In genomic region chr3:32045091-32045964, GRCh38 we compare ENCODE assay signal across 8 cellular contexts.
DNase-seq lines count a peak whose midpoint lies in the region; ATAC-seq and TF ChIP-seq lines count a peak whose summit lies in the region.

No MANE protein-coding gene starts in this region.

- no peak overlapping the region for H3K4me3 ChIP-seq in WERI-Rb-1 (ENCODE audit: low read depth, low read length)
- H3K4me3 ChIP-seq in hepatocyte: no peak overlapping the region
- H3K4me3 ChIP-seq in subcutaneous abdominal adipose tissue (ENCODE audit: low read depth in 1 of 5, low read length in 5 of 5): peak overlapping the region; percentile 1 to 37 (median 17)

- H3K27me3 ChIP-seq in WERI-Rb-1 (ENCODE audit: insufficient read depth, low read depth, severe bottlenecking) (no peaks in the 10 kb centered on the region), hepatocyte (no peaks in the 10 kb centered on the region), subcutaneous abdominal adipose tissue (ENCODE audit: control insufficient read depth in 5 of 5, insufficient read depth in 4 of 5, low read length in 5 of 5) (no peaks in the 10 kb centered on the region)

- H3K9me3 ChIP-seq in WERI-Rb-1 (ENCODE audit: severe bottlenecking): peaks cover 3% of the 10 kb centered on the region
- peaks cover 8% of the 10 kb centered on the region for H3K9me3 ChIP-seq in hepatocyte (ENCODE audit: low read depth)
- peaks cover 0 to 8% (median 0%) of the 10 kb centered on the region in 5 donors for H3K9me3 ChIP-seq in subcutaneous abdominal adipose tissue (ENCODE audit: control insufficient read depth in 5 of 5, low read length in 5 of 5)

- H3K4me1 ChIP-seq in hepatocyte (ENCODE audit: insufficient read depth) (peaks cover 15% of the 10 kb centered on the region), subcutaneous abdominal adipose tissue (ENCODE audit: control insufficient read depth in 5 of 5, insufficient read depth in 5 of 5, low read length in 5 of 5) (peaks cover 4 to 13% (median 11%) of the 10 kb centered on the region in 5 donors)

- no peak for ATAC-seq in GM19351 (IDR thresholded peaks at IDR 0.05; ENCODE audit: unreplicated experiment)
- no peak for ATAC-seq in GM19023 (IDR thresholded peaks at IDR 0.05; ENCODE audit: unreplicated experiment)

- no peaks in the 10 kb centered on the region for H4K20me1 ChIP-seq in hepatocyte (ENCODE audit: insufficient read depth, poor library complexity, severe bottlenecking)

- DNase-seq in HuH-7.5 (ENCODE audit: low spot score) (peak; percentile 77), WERI-Rb-1 (peak; percentile 62), hepatocyte (ENCODE audit: low spot score) (peak; percentile 80), SKM-1 treated with dmso at 0.1 percent for 144 hours (lab: John Stamatoyannopoulos, UW; ENCODE audit: unreplicated experiment) (no peak)
- DNase-seq in stimulated activated CD4-positive, alpha-beta T cell treated with anti-CD3 and anti-CD28 coated beads, Interleukin-2, amount 100 ng/mL, for 24 hours: no peak

- no peaks in the 10 kb centered on the region for H3K36me3 ChIP-seq in WERI-Rb-1
- H3K36me3 ChIP-seq in hepatocyte (replicated peaks; ENCODE audit: insufficient read depth, low read depth): no peaks in the 10 kb centered on the region
- no peaks in the 10 kb centered on the region for H3K36me3 ChIP-seq in subcutaneous abdominal adipose tissue (ENCODE audit: control insufficient read depth in 5 of 5, insufficient read depth in 5 of 5, low read length in 5 of 5)

- peak overlapping the region; percentile 2 for H2AFZ ChIP-seq in hepatocyte

- no peaks in the 10 kb centered on the region for H3K9me2 ChIP-seq in hepatocyte (replicated peaks; ENCODE audit: insufficient read depth)

- H3K79me2 ChIP-seq in hepatocyte: no peaks in the 10 kb centered on the region

- TF ChIP-seq CTCF in WERI-Rb-1 (IDR thresholded peaks at IDR 0.05; ENCODE audit: low read depth, low read length) (no peak), hepatocyte (IDR thresholded peaks at IDR 0.05; ENCODE audit: poor library complexity) (no peak)

- H3K27ac ChIP-seq in WERI-Rb-1 (peak overlapping the region; percentile 20), hepatocyte (peak overlapping the region; percentile 72), subcutaneous abdominal adipose tissue (ENCODE audit: low read depth, low read length) (peak overlapping the region; percentile 47)

- no peak overlapping the region for H3K9ac ChIP-seq in subcutaneous abdominal adipose tissue (ENCODE audit: low read length in 5 of 5)

- H3K4me2 ChIP-seq in hepatocyte: peak overlapping the region; percentile 60

- WGBS in hepatocyte (ENCODE audit: low lambda C conversion rate, missing lambda C conversion rate): 12% methylated on average over 5 of the region's 5 CpGs

Comparison
In these comparisons a context has a peak if more than half of its experiments do, and no peak if none do; other contexts are left out.
1. DNase-seq: peak in HuH-7.5 (single experiment), WERI-Rb-1 (single experiment) and hepatocyte (single experiment); none in SKM-1 treated with dmso at 0.1 percent for 144 hours (single experiment) and stimulated activated CD4-positive, alpha-beta T cell treated with anti-CD3 and anti-CD28 coated beads, Interleukin-2, amount 100 ng/mL, for 24 hours (0 of 2).
2. H3K27ac ChIP-seq: peak in every context shown above with its lines; median percentile 72 in hepatocyte; 47 in subcutaneous abdominal adipose tissue; 20 in WERI-Rb-1.
3. H3K4me3 ChIP-seq: peak in subcutaneous abdominal adipose tissue (5 of 5); none in WERI-Rb-1 (single experiment) and hepatocyte (single experiment).